ENCODE assay signal across 20 cellular contexts in the genomic region with DNA sequence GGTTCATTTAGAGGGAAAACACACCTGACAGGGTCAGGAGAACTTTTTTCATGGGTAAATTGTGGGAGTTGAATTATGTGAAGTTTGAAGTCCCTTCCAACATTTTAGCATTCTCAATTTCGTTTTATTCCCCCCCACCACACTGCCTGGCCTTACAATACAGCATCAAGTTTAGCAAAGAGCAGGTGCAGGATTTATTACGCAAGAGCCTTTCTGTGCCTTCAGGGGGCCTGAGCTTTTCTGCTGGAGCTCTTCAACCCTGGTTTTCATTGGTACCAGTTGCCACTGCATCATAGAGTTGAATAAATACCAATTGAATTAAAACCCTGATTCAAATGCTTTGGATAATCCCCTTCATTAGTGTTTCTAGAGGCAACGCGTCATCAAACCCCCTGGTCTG. TPM values are rescaled to one million over a fixed set of nuclear protein-coding genes. Genes with fewer than 3 reads are reported as not detected.
"Had no signal": no experiment of that assay in that cellular context is flagged by ENCODE, and none has a peak within 500 bp of the region (broad histone marks: within the 10 kb centered on the region; RNA-seq: fewer than 3 reads in every experiment).

No MANE protein-coding gene starts in this region.

- H3K9me3 ChIP-seq: heart left ventricle, neutrophil, pancreas, psoas muscle, tibial artery had no signal

- DNase-seq: activated CD4-positive, alpha-beta T cell treated with anti-CD3 and anti-CD28 coated beads for 4 hours; activated CD4-positive, alpha-beta T cell treated with anti-CD3 and anti-CD28 coated beads, Interleukin-2, amount 50 U/mL, for 48 hours; activated CD4-positive, CD25-positive, alpha-beta regulatory T cell; activated CD8-positive, alpha-beta memory T cell treated with anti-CD3 and anti-CD28 coated beads, Interleukin-2, amount 50 U/mL, for 48 hours; activated naive CD4-positive, alpha-beta T cell treated with anti-CD3 and anti-CD28 coated beads for 36 hours; activated naive CD8-positive, alpha-beta T cell treated with anti-CD3 and anti-CD28 coated beads, Interleukin-2, amount 10 ng/mL, durations not matched to agents 7 days and 5 days; activated T-cell treated with anti-CD3 and anti-CD28 coated beads, Interleukin-2, amount 50 U/mL, for 4 hours; amniotic stem cell; cerebellar nuclear complex; heart left ventricle; pancreas; psoas muscle; right cardiac atrium; stimulated activated CD4-positive, alpha-beta T cell treated with anti-CD3 and anti-CD28 coated beads, Interleukin-1b, Interleukin-23, amount 100 ng/mL, for 48 hours; substantia nigra; tibial artery had no signal

- H3K36me3 ChIP-seq: heart left ventricle, neutrophil, pancreas, tibial artery had no signal

- H3K4me1 ChIP-seq: heart left ventricle, pancreas, psoas muscle, tibial artery had no signal

- H3K4me3 ChIP-seq: coronary artery, heart left ventricle, pancreas, psoas muscle, skin epidermis, tibial artery had no signal

- ATAC-seq: activated T-cell treated with anti-CD3 and anti-CD28 coated beads, Interleukin-2, amount 50 U/mL, for 4 hours; heart left ventricle; natural killer cell treated with Interleukin-12 subunit alpha and Interleukin-12 subunit beta and Interleukin-15 and Interleukin-18, amount 100 ng/mL, for 72 hours; pancreas; psoas muscle; right cardiac atrium had no signal

- H3K27ac ChIP-seq: coronary artery, heart left ventricle, neutrophil, pancreas, psoas muscle, skin epidermis, tibial artery had no signal

- H3K27me3 ChIP-seq: heart left ventricle, neutrophil, pancreas, tibial artery had no signal

RNA-seq across cellular contexts. Expression of a gene that starts 43.7 kb away (rescaled TPM):
- total RNA-seq: activated naive CD4-positive, alpha-beta T cell treated with anti-CD3 and anti-CD28 coated beads for 36 hours had no signal
